Comparison of ENCODE assay signal across 23 cellular contexts in the genomic region with DNA sequence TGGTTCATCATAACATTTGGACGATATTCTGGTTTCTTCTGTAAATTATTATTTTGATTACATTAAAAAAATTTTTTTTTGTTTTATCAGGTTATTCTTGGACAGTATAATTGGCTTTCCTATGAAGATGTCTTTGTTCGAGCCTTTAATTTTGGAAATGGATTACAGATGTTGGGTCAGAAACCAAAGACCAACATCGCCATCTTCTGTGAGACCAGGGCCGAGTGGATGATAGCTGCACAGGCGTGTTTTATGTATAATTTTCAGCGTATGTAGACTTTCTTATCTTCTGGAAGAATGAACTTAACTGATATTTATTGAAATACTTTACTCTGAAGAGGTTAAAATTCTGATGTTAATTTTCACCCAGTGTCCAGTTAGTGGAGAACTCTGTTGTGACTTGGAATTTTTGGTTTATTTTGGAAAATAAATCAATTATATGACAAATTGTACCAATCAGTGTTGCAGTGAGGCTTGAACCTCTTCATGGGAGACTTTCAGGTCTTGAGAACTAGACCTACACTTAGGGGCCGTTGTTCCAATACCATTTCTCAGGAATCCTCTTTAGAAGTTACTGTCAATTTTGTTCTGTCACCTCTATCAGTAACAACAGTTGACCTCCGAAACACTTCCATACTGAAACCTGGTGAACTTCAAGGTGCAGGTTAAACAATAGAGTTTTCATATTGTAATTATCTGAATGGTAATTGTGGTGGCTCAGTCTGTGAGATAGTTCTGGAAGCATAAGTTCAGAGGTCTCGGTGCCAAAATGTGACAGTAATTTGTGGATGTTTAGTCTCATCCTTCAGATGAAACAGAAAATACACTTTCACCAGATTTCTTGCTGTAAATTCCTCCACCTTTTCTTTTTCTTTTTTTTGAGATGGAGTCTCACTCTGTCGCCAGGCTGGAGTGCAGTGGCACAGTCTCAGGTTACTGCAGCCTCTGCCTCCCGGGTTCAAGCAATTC. TPM values are rescaled to one million over a fixed set of nuclear protein-coding genes. Genes with fewer than 3 reads are reported as not detected.
A peak's percentile ranks its signal among the peaks of the same experiment; 100 is the strongest.
DNase-seq lines count a peak whose midpoint lies in the region; ATAC-seq and TF ChIP-seq lines count a peak whose summit lies in the region.
"Had no signal": no experiment of that assay in that cellular context is flagged by ENCODE, and none has a peak within 500 bp of the region (broad histone marks: within the 10 kb centered on the region; RNA-seq: fewer than 3 reads in every experiment).

No MANE protein-coding gene starts in this region.

- peaks cover 8% of the 10 kb centered on the region for H3K36me3 Mint-ChIP-seq in progenitor cell of endocrine pancreas (ENCODE audit: insufficient read depth)

- TF ChIP-seq CTCF in DND-41 (IDR thresholded peaks at IDR 0.05; ENCODE audit: borderline replicate concordance, extremely low read depth, low read length, poor library complexity, severe bottlenecking) (peak; percentile 33), OCI-LY3 (IDR thresholded peaks at IDR 0.05; ENCODE audit: low read depth, low read length) (no peak), esophagus muscularis mucosa (IDR thresholded peaks at IDR 0.05) (peak in 2 of 3 experiments; percentile 5 to 12), progenitor cell of endocrine pancreas (IDR thresholded peaks at IDR 0.05; ENCODE audit: unreplicated experiment) (peak; percentile 22)

- ATAC-seq in DND-41 (ENCODE audit: insufficient read depth, low read depth) (no peak), GM21447 (IDR thresholded peaks at IDR 0.05; ENCODE audit: unreplicated experiment) (no peak), HG02623 (IDR thresholded peaks at IDR 0.05; ENCODE audit: unreplicated experiment) (no peak), GM18511 (IDR thresholded peaks at IDR 0.05; ENCODE audit: unreplicated experiment) (no peak)
- ATAC-seq: stimulated activated naive CD8-positive, alpha-beta T cell treated with anti-CD3 and anti-CD28 coated beads, Interleukin-15, amount 100 ng/mL, for 72 hours had no signal

- no peak overlapping the region for H2AFZ ChIP-seq in DND-41 (ENCODE audit: low read depth, low read length)
- H2AFZ ChIP-seq in OCI-LY3 (ENCODE audit: low read depth, low read length): no peak overlapping the region

- DNase-seq in DND-41: no peak
- DNase-seq in esophagus muscularis mucosa (ENCODE audit: extremely low spot score): no peak
- DNase-seq in progenitor cell of endocrine pancreas (ENCODE audit: low spot score, unreplicated experiment): no peak
- DNase-seq in stimulated activated CD4-positive, alpha-beta T cell treated with anti-CD3 and anti-CD28 coated beads, Interleukin-4, amount 100 ng/mL, for 1 hour: no peak
- DNase-seq: activated CD4-positive, alpha-beta memory T cell treated with anti-CD3 and anti-CD28 coated beads, Interleukin-2, amount 10 ng/mL, durations not matched to agents 7 days and 5 days; activated gamma-delta T cell; activated T-cell treated with anti-CD3 and anti-CD28 coated beads for 4 hours; COR-L47; dermis blood vessel endothelial cell; DMS79 treated with DMSO at 0.1 percent for 48 hours; GOT3; NCI-H2081 treated with DMSO at 0.1 percent for 48 hours; NCI-H446 treated with DMSO at 0.1 percent for 48 hours; NK-92 treated with Interleukin-12 subunit alpha and Interleukin-12 subunit beta, amount 100 ng/mL, for 24 hours; occipital lobe; RPMI8226; stimulated activated naive CD8-positive, alpha-beta T cell treated with anti-CD3 and anti-CD28 coated beads, Interleukin-15, amount 100 ng/mL, for 72 hours; T1000 had no signal

- H4K20me1 ChIP-seq in DND-41 (ENCODE audit: insufficient read depth, low read length) (peaks cover 13% of the 10 kb centered on the region; the same call in 1 of the 2 replicates), OCI-LY3 (ENCODE audit: insufficient read depth, low read length) (no peaks in the 10 kb centered on the region)

- H3K27me3 Mint-ChIP-seq in progenitor cell of endocrine pancreas: no peaks in the 10 kb centered on the region
- H3K27me3 Mint-ChIP-seq: activated CD4-positive, alpha-beta memory T cell treated with anti-CD3 and anti-CD28 coated beads, Interleukin-2, amount 10 ng/mL, durations not matched to agents 7 days and 5 days; stimulated activated naive CD8-positive, alpha-beta T cell treated with anti-CD3 and anti-CD28 coated beads, Interleukin-15, amount 100 ng/mL, for 72 hours had no signal

- H3K36me3 ChIP-seq in DND-41 (ENCODE audit: insufficient read depth, low read length) (peaks cover 55% of the 10 kb centered on the region), OCI-LY3 (replicated peaks; ENCODE audit: low read depth, low read length) (peaks cover 32% of the 10 kb centered on the region), esophagus muscularis mucosa (peaks cover 10 to 36% (median 23%) of the 10 kb centered on the region in 4 donors)

- H3K9me3 Mint-ChIP-seq in progenitor cell of endocrine pancreas (ENCODE audit: low read depth): no peaks in the 10 kb centered on the region
- H3K9me3 Mint-ChIP-seq: activated CD4-positive, alpha-beta memory T cell treated with anti-CD3 and anti-CD28 coated beads, Interleukin-2, amount 10 ng/mL, durations not matched to agents 7 days and 5 days; stimulated activated naive CD8-positive, alpha-beta T cell treated with anti-CD3 and anti-CD28 coated beads, Interleukin-15, amount 100 ng/mL, for 72 hours had no signal

- peaks cover 44% of the 10 kb centered on the region for H3K79me2 ChIP-seq in DND-41 (ENCODE audit: insufficient read depth, low read length)
- peaks cover 40% of the 10 kb centered on the region for H3K79me2 ChIP-seq in OCI-LY3 (ENCODE audit: low read length)

- H3K4me2 ChIP-seq in DND-41 (ENCODE audit: insufficient read depth, low read length): no peak overlapping the region
- H3K4me2 ChIP-seq in OCI-LY3 (ENCODE audit: low read length): no peak overlapping the region

- 84% methylated on average over 11 of the region's 11 CpGs for WGBS in esophagus muscularis mucosa

- H3K4me1 ChIP-seq in DND-41 (ENCODE audit: insufficient read depth, low read length): no peaks in the 10 kb centered on the region
- H3K4me1 ChIP-seq in OCI-LY3 (ENCODE audit: low read length): peaks cover 49% of the 10 kb centered on the region
- peaks cover 25 to 42% (median 31%) of the 10 kb centered on the region in 4 donors for H3K4me1 ChIP-seq in esophagus muscularis mucosa

- H3K9ac ChIP-seq in DND-41 (ENCODE audit: low read depth, low read length): no peak overlapping the region
- H3K9ac ChIP-seq in OCI-LY3 (ENCODE audit: low read length): no peak overlapping the region

- H3K27me3 ChIP-seq in DND-41 (ENCODE audit: insufficient read depth, low read length, poor library complexity) (no peaks in the 10 kb centered on the region), OCI-LY3 (ENCODE audit: low read depth, low read length) (no peaks in the 10 kb centered on the region), esophagus muscularis mucosa (no peaks in the 10 kb centered on the region)
- H3K27me3 ChIP-seq: tibial nerve had no signal

- H3K27ac ChIP-seq in DND-41 (ENCODE audit: low read length): no peak overlapping the region
- peak overlapping the region; percentile 18; the same call in 1 of the 2 replicates for H3K27ac ChIP-seq in OCI-LY3 (ENCODE audit: low read length)
- H3K27ac ChIP-seq in esophagus muscularis mucosa (replicated peaks in 1 of 4): no peak overlapping the region
- H3K27ac ChIP-seq: tibial nerve had no signal

- no peak overlapping the region for H3K27ac Mint-ChIP-seq in progenitor cell of endocrine pancreas
- H3K27ac Mint-ChIP-seq: activated CD4-positive, alpha-beta memory T cell treated with anti-CD3 and anti-CD28 coated beads, Interleukin-2, amount 10 ng/mL, durations not matched to agents 7 days and 5 days had no signal

- intact Hi-C loops in esophagus muscularis mucosa (cut with DNase I): no loop called here

- no peak for TF ChIP-seq EP300 in esophagus muscularis mucosa (IDR thresholded peaks at IDR 0.05)

- H3K9me3 ChIP-seq in DND-41 (ENCODE audit: insufficient read depth, low read length, severe bottlenecking) (no peaks in the 10 kb centered on the region), OCI-LY3 (ENCODE audit: insufficient read depth, low read length) (no peaks in the 10 kb centered on the region), esophagus muscularis mucosa (no peaks in the 10 kb centered on the region)
- H3K9me3 ChIP-seq: tibial nerve had no signal

- no peak overlapping the region for H3K4me3 ChIP-seq in DND-41 (ENCODE audit: low read depth in 1 of 2, low read length in 2 of 2)
- no peak overlapping the region for H3K4me3 ChIP-seq in OCI-LY3 (ENCODE audit: low read length)
- H3K4me3 ChIP-seq in esophagus muscularis mucosa: no peak overlapping the region
- H3K4me3 ChIP-seq: tibial nerve had no signal

- TF ChIP-seq POLR2A in esophagus muscularis mucosa (IDR thresholded peaks at IDR 0.05; ENCODE audit: low read depth): no peak

- H3K4me3 Mint-ChIP-seq in progenitor cell of endocrine pancreas (ENCODE audit: low read depth): no peak overlapping the region
- H3K4me3 Mint-ChIP-seq: activated CD4-positive, alpha-beta memory T cell treated with anti-CD3 and anti-CD28 coated beads, Interleukin-2, amount 10 ng/mL, durations not matched to agents 7 days and 5 days; stimulated activated naive CD8-positive, alpha-beta T cell treated with anti-CD3 and anti-CD28 coated beads, Interleukin-15, amount 100 ng/mL, for 72 hours had no signal

- peaks cover 4% of the 10 kb centered on the region for H3K4me1 Mint-ChIP-seq in progenitor cell of endocrine pancreas (ENCODE audit: low read depth)

RNA-seq across cellular contexts. Expression of a gene that starts 55.7 kb away (rescaled TPM):
- total RNA-seq in esophagus muscularis mucosa (10 to 100 TPM; 31.1 to 56.3 (median 52.5) TPM), progenitor cell of endocrine pancreas (66.9 and 73.8 TPM in 2 replicates)
